In the genomic region with DNA sequence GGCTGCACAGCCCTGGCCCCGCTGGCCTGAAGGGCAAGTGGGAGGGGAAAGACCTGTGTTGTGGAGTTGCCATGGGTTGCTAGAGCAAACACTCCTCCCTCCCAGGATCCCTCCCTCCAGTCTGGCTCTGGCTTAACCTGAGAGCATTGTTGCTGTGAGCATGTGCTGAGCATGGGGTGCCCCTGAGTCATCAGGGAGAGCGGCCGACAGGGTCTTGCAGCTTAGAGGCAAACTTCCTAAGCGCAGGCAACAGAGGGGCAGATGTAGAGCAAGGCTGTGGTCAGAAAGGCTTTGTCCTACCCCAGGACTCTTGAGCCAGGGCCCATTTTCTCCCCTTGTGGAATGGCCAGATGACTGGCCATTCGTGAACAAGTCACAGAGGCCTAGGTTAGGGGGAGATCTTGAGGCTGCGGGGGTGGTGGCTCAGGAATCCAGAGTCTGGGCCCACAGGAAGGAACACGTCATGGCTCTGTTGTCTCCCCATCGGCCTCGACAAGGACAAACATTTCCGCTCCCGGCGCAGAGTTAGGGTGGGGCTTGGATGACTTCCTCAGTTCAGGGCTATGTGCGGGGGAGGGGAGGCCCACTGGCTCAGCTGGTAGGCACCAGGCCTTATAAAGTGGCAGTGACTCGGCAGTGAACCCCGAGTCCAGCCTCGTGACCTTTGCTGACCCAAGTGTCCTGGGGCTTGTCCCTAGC, we compare ENCODE assay signal across 8 cellular contexts. TPM values are rescaled to one million over a fixed set of nuclear protein-coding genes. Genes with fewer than 3 reads are reported as not detected.
DNase-seq lines count a peak whose midpoint lies in the region; TF ChIP-seq lines count a peak whose summit lies in the region.

No MANE protein-coding gene starts in this region.

- DNase-seq in Calu3 (peak; percentile 95), HAP-1 (ENCODE audit: low spot score in 2 of 2) (peak; percentile 49 to 82), NCI-H2196 treated with DMSO at 0.1 percent for 48 hours (lab: John Stamatoyannopoulos, UW; ENCODE audit: unreplicated experiment) (peak; percentile 95), dermis blood vessel endothelial cell (peak; percentile 100), left kidney (ENCODE audit: low read depth, low spot score) (peak; percentile 96), NCI-H2171 treated with DMSO at 0.1 percent for 48 hours (lab: John Stamatoyannopoulos, UW) (no peak)
- peak; percentile 87 to 88 for DNase-seq in activated CD4-positive, alpha-beta T cell treated with anti-CD3 and anti-CD28 coated beads, Interleukin-2, amount 50 U/mL, for 4 hours
- DNase-seq in stimulated activated CD4-positive, alpha-beta T cell treated with anti-CD3 and anti-CD28 coated beads, Interleukin-2, amount 100 ng/mL, for 24 hours, result peak; percentile 87 to 92

- in situ Hi-C loops in HAP-1 (cut with MboI; ENCODE audit: low sequenced_read_pairs), result no loop called here

- H3K36me3 Mint-ChIP-seq in Calu3 (ENCODE audit: insufficient read depth, unreplicated experiment), result peaks cover 65% of the 10 kb centered on the region

- peaks cover 44% of the 10 kb centered on the region for H3K4me1 Mint-ChIP-seq in Calu3 (ENCODE audit: low read depth, unreplicated experiment)

- intact Hi-C loops in Calu3 (cut with micrococcal nuclease; ENCODE audit: unreplicated experiment), result no loop called here

- H3K9me3 Mint-ChIP-seq in Calu3 (ENCODE audit: low read depth, unreplicated experiment), result no peaks in the 10 kb centered on the region

- BruUV-seq in Calu3 (replicated peaks; lab: Mats Ljungman, UMichigan), result no TSS peak

- H3K9me3 ChIP-seq in HAP-1, result no peaks in the 10 kb centered on the region; the same call in 1 of the 2 replicates

- CTCF ChIA-PET in Calu3 (lab: Charles Lee), result interaction anchor here (0.6 to 1.6 kb wide), 5 partner anchors 7 to 139 kb away, joined by 3 to 10 read pairs (median 5); partner anchors contain the start of gene PLK3

- no peaks in the 10 kb centered on the region for H3K27me3 Mint-ChIP-seq in Calu3 (ENCODE audit: unreplicated experiment)

- peaks cover 39% of the 10 kb centered on the region for H3K36me3 ChIP-seq in HAP-1 (replicated peaks)

- no peak for TF ChIP-seq CTCF in Calu3 (IDR thresholded peaks at IDR 0.05; ENCODE audit: unreplicated experiment)

- H3K4me3 ChIP-seq in HAP-1, result no peak overlapping the region

- peak overlapping the region; percentile 97 for H3K27ac Mint-ChIP-seq in Calu3 (ENCODE audit: unreplicated experiment)

- H3K4me1 ChIP-seq in HAP-1, result peaks cover 18% of the 10 kb centered on the region

- no peaks in the 10 kb centered on the region for H3K27me3 ChIP-seq in HAP-1 (ENCODE audit: low read depth)

- H3K4me3 Mint-ChIP-seq in Calu3 (ENCODE audit: low read depth, unreplicated experiment), result peak overlapping the region; percentile 51

RNA-seq across cellular contexts. Expression of gene DYNLT4, which starts 0.4 kb away (rescaled TPM):
- 0.66 and 0.69 TPM in 2 replicates for total RNA-seq in Calu3 (2022)
- 0.14 TPM in 1 of 2 replicates, not detected in the other for total RNA-seq in dermis blood vessel endothelial cell

RNA-seq across cellular contexts. Expression of gene BTBD19, which starts 0.8 kb away (rescaled TPM):
- 5.2 and 5.9 TPM in 2 replicates for total RNA-seq in Calu3 (2022)
- total RNA-seq in dermis blood vessel endothelial cell, result 7.0 and 8.5 TPM in 2 replicates

RNA-seq across cellular contexts. Expression of gene PLK3, which starts 7.3 kb away (rescaled TPM):
- total RNA-seq in Calu3 (2022) (15.6 and 17.8 TPM in 2 replicates), dermis blood vessel endothelial cell (18.8 and 43.1 TPM in 2 replicates)

RNA-seq across cellular contexts. Expression of gene BEST4, which starts 19.5 kb away (rescaled TPM):
- total RNA-seq in Calu3 (2022) (0.40 TPM in 1 of 2 replicates, not detected in the other), dermis blood vessel endothelial cell (not detected in 2 replicates)

RNA-seq across cellular contexts. Expression of gene RPS8, which starts 32.2 kb away (rescaled TPM):
- 965 and 1,104 TPM in 2 replicates for total RNA-seq in Calu3 (2022)
- total RNA-seq in dermis blood vessel endothelial cell, result 1,197 and 2,124 TPM in 2 replicates
